In genomic region chr5:78540335-78541057, GRCh38 we compare ENCODE assay signal across 9 cellular contexts.
DNase-seq lines count a peak whose midpoint lies in the region; ATAC-seq, FAIRE-seq and TF ChIP-seq lines count a peak whose summit lies in the region.
"Had no signal": no experiment of that assay in that cellular context is flagged by ENCODE, and none has a peak within 500 bp of the region (broad histone marks: within the 10 kb centered on the region; RNA-seq: fewer than 3 reads in every experiment).

No MANE protein-coding gene starts in this region.

- no peak for FAIRE-seq in RCC 7860 (lab: Jason Lieb, UNC)

- intact Hi-C loops in mucosa of descending colon (cut with DNase I, micrococcal nuclease) (loop anchor here in 1 of 2 donors (10.0 kb wide), 1 partner anchor 364 kb away; no protein-coding TSS in a partner anchor), vagina (cut with DNase I) (loop anchor here (10.0 kb wide), 1 partner anchor 54 kb away; no protein-coding TSS in a partner anchor)

- peak; percentile 29 for DNase-seq in RCC 7860 (ENCODE audit: low spot score)
- peak; percentile 42 for DNase-seq in epidermal melanocyte (ENCODE audit: insufficient read length, low spot score)
- DNase-seq in mucosa of descending colon, result no peak
- no peak for DNase-seq in vagina (ENCODE audit: extremely low spot score in 2 of 2)
- DNase-seq in cortex of kidney (lab: John Stamatoyannopoulos, UW), result no peak
- no peak for DNase-seq in HPDE6-E6E7 (ENCODE audit: extremely low spot score)
- DNase-seq: activated CD4-positive, alpha-beta T cell treated with anti-CD3 and anti-CD28 coated beads, Interleukin-2, amount 10 ng/mL, durations not matched to agents 24 days and 14 days; NCI-H524 had no signal

- H3K4me3 ChIP-seq in mucosa of descending colon, result no peak overlapping the region
- H3K4me3 ChIP-seq in vagina, result no peak overlapping the region

- ATAC-seq in mucosa of descending colon (peak; percentile 20), GM21360 (IDR thresholded peaks at IDR 0.05; ENCODE audit: unreplicated experiment) (no peak)

- TF ChIP-seq CTCF in mucosa of descending colon (IDR thresholded peaks at IDR 0.05) (no peak), vagina (IDR thresholded peaks at IDR 0.05) (no peak)

- H3K9me3 ChIP-seq in mucosa of descending colon (no peaks in the 10 kb centered on the region), vagina (no peaks in the 10 kb centered on the region)

- TF ChIP-seq POLR2A in vagina (IDR thresholded peaks at IDR 0.05), result no peak

- H3K27ac ChIP-seq in vagina, result peak overlapping the region; percentile 60

- H3K36me3 ChIP-seq in mucosa of descending colon (ENCODE audit: low read depth) (no peaks in the 10 kb centered on the region), vagina (no peaks in the 10 kb centered on the region)

- H3K4me1 ChIP-seq in mucosa of descending colon (ENCODE audit: low read depth), result no peaks in the 10 kb centered on the region
- H3K4me1 ChIP-seq in vagina, result peaks cover 23% of the 10 kb centered on the region

- no peaks in the 10 kb centered on the region for H3K27me3 ChIP-seq in vagina

Comparison
In these comparisons a context has a peak if more than half of its experiments do, and no peak if none do; other contexts are left out.
1. DNase-seq: peak in RCC 7860 (single experiment) and epidermal melanocyte (single experiment); none in mucosa of descending colon (0 of 3), vagina (0 of 2), cortex of kidney (single experiment) and HPDE6-E6E7 (single experiment).